16 cellular contexts compared by ENCODE assay signal in genomic region chr11:3710485-3711259, GRCh38. TPM values are rescaled to one million over a fixed set of nuclear protein-coding genes. Genes with fewer than 3 reads are reported as not detected.
DNase-seq lines count a peak whose midpoint lies in the region; ATAC-seq, FAIRE-seq and TF ChIP-seq lines count a peak whose summit lies in the region.
"Had no signal": no experiment of that assay in that cellular context is flagged by ENCODE, and none has a peak within 500 bp of the region (broad histone marks: within the 10 kb centered on the region; RNA-seq: fewer than 3 reads in every experiment).

No MANE protein-coding gene starts in this region.

- H4K20me1 ChIP-seq in IMR-90 (ENCODE audit: insufficient read depth, low read length) = 0 out of 2 replicates have a peak, but pooled peaks cover 3% of the 10 kb centered on the region
- no peaks in the 10 kb centered on the region for H4K20me1 ChIP-seq in GM12878 (ENCODE audit: control insufficient read depth, insufficient read depth)
- peaks cover 4% of the 10 kb centered on the region for H4K20me1 ChIP-seq in osteoblast (ENCODE audit: insufficient read depth, low read length)
- no peaks in the 10 kb centered on the region for H4K20me1 ChIP-seq in hepatocyte (ENCODE audit: insufficient read depth, poor library complexity, severe bottlenecking)

- H4K5ac ChIP-seq in IMR-90 (ENCODE audit: low read depth, low read length) = 0 out of 2 replicates have a peak overlapping the region, but pooled peaks have one; percentile 3

- BruUV-seq in IMR-90 (replicated peaks; lab: Mats Ljungman, UMichigan) (no TSS peak), GM12878 (replicated peaks; lab: Mats Ljungman, UMichigan) (TSS peak; percentile 14)

- ATAC-seq in IMR-90 (ENCODE audit: low read depth) (peak; percentile 61), GM12878 (no peak)
- ATAC-seq: CD8-positive, alpha-beta T cell had no signal

- H2BK20ac ChIP-seq in IMR-90 (ENCODE audit: low read depth, low read length) = no peak overlapping the region

- intact Hi-C loops in IMR-90 (cut with micrococcal nuclease) (no loop called here), GM12878 (cut with micrococcal nuclease; ENCODE audit: unreplicated experiment) (no loop called here), left ventricle myocardium inferior (cut with micrococcal nuclease) (no loop called here)

- no peak for FAIRE-seq in GM12878 (lab: Jason Lieb, UNC)
- FAIRE-seq: G401.6 had no signal

- no peak overlapping the region for H3K23ac ChIP-seq in IMR-90 (ENCODE audit: low read depth, low read length)

- TF ChIP-seq CTCF in IMR-90 (conservative IDR thresholded peaks at IDR 0.05; ENCODE audit: low read depth, low read length) (no peak), GM12878 (IDR thresholded peaks at IDR 0.05 in 2 of 3, conservative IDR thresholded peaks at IDR 0.05 in 1 of 3; ENCODE audit: control insufficient read depth in 2 of 3, extremely low read depth in 1 of 3, insufficient read depth in 1 of 3, low read depth in 3 of 3, low read length in 3 of 3) (no peak), osteoblast (IDR thresholded peaks at IDR 0.05; ENCODE audit: extremely low read depth, low read depth, low read length) (no peak), hepatocyte (IDR thresholded peaks at IDR 0.05; ENCODE audit: poor library complexity) (no peak), left ventricle myocardium inferior (IDR thresholded peaks at IDR 0.05; ENCODE audit: borderline replicate concordance) (no peak)

- H3K27me3 ChIP-seq in IMR-90 (ENCODE audit: control insufficient read depth, insufficient read depth, low read length) (no peaks in the 10 kb centered on the region), GM12878 (replicated peaks in 1 of 2; ENCODE audit: control insufficient read depth in 2 of 2, insufficient read depth in 2 of 2, low read length in 1 of 2) (no peaks in the 10 kb centered on the region), osteoblast (ENCODE audit: insufficient read depth, low read length) (no peaks in the 10 kb centered on the region), hepatocyte (no peaks in the 10 kb centered on the region), left ventricle myocardium inferior (ENCODE audit: low read depth) (no peaks in the 10 kb centered on the region)
- H3K27me3 ChIP-seq: vagina had no signal

- in situ Hi-C loops in IMR-90 (cut with MboI; ENCODE audit: low sequenced_read_pairs) (no loop called here), GM12878 (cut with MboI) (no loop called here)

- H3K4ac ChIP-seq in IMR-90 (ENCODE audit: low read depth, low read length) = no peak overlapping the region

- TF ChIP-seq POLR2A in IMR-90 (IDR thresholded peaks at IDR 0.05; ENCODE audit: low read depth, low read length) = no peak
- TF ChIP-seq POLR2A in GM12878 (IDR thresholded peaks at IDR 0.05; ENCODE audit: low read depth, low read length) = no peak

- CTCF ChIA-PET in IMR-90 (lab: Yijun Ruan, JAX) (interaction anchor here (1.0 kb wide), 1 partner anchor 14 kb away, joined by 3 read pairs; no protein-coding TSS in a partner anchor), GM12878 (lab: Yijun Ruan, JAX) (interaction anchor here (1.5 to 1.9 kb wide), 3 partner anchors 8 to 98 kb away, joined by 3 to 8 read pairs (median 5); partner anchors contain the start of gene PGAP2)

- H2BK5ac ChIP-seq in IMR-90 (ENCODE audit: low read depth, low read length, poor library complexity, severe bottlenecking) = peak overlapping the region; percentile 79

- DNase-seq in EL = peak; percentile 13
- peak; percentile 24 for DNase-seq in IMR-90
- no peak for DNase-seq in GM12878 (ENCODE audit: low read depth, low spot score)
- DNase-seq in osteoblast (ENCODE audit: insufficient read length, low spot score, missing footprints) = no peak
- no peak for DNase-seq in hepatocyte (ENCODE audit: low spot score)
- no peak for DNase-seq in DMS153 (lab: John Stamatoyannopoulos, UW)
- DNase-seq in left ventricle myocardium inferior = no peak
- DNase-seq: activated CD4-positive, alpha-beta T cell treated with anti-CD3 and anti-CD28 coated beads, Interleukin-2, amount 10 ng/mL, durations not matched to agents 7 days and 5 days; activated effector memory CD4-positive, alpha-beta T cell treated with anti-CD3 and anti-CD28 coated beads, Interleukin-2, amount 50 U/mL, for 16 hours; caudate nucleus; CD8-positive, alpha-beta T cell; KG1; NCI-H2029 treated with DMSO at 0.1 percent for 48 hours; retina had no signal

- H3K36me3 ChIP-seq in IMR-90 (ENCODE audit: control insufficient read depth, insufficient read depth, low read length) (peaks cover 28% of the 10 kb centered on the region), GM12878 (ENCODE audit: control insufficient read depth in 2 of 2, insufficient read depth in 2 of 2, low read length in 1 of 2) (peaks cover 3 to 35% of the 10 kb centered on the region in 2 experiments; a peak in 3 of 4 replicates), osteoblast (ENCODE audit: insufficient read depth, low read length) (peaks cover 52% of the 10 kb centered on the region), hepatocyte (replicated peaks; ENCODE audit: insufficient read depth, low read depth) (no peaks in the 10 kb centered on the region), left ventricle myocardium inferior (peaks cover 85% of the 10 kb centered on the region)

- no peak overlapping the region for H3K56ac ChIP-seq in IMR-90 (ENCODE audit: extremely low read depth, insufficient read depth, low read length)

- H3K18ac ChIP-seq in IMR-90 (ENCODE audit: low read depth, low read length) = peak overlapping the region; percentile 64

- peaks cover 32 to 36% of the 10 kb centered on the region in 2 experiments for H3K79me1 ChIP-seq in IMR-90 (ENCODE audit: low read depth in 1 of 2, low read length in 2 of 2)

- H2AFZ ChIP-seq in IMR-90 (replicated peaks; ENCODE audit: low read length, poor library complexity) (no peak overlapping the region), GM12878 (ENCODE audit: control insufficient read depth, low read depth, low read length) (no peak overlapping the region), osteoblast (ENCODE audit: low read length) (no peak overlapping the region), hepatocyte (no peak overlapping the region)

- H3K9me2 ChIP-seq in hepatocyte (replicated peaks; ENCODE audit: insufficient read depth) = no peaks in the 10 kb centered on the region

- no peak overlapping the region for H4K8ac ChIP-seq in IMR-90 (ENCODE audit: low read depth in 2 of 2, low read length in 2 of 2)

- POLR2A ChIA-PET in IMR-90 (lab: Charles Lee; ENCODE audit: unreplicated experiment) (interaction anchor here (0.6 kb wide), 1 partner anchor 249 kb away, joined by 4 read pairs; no protein-coding TSS in a partner anchor), GM12878 (lab: Charles Lee) (no interaction called here)

- no peak overlapping the region for H2AK5ac ChIP-seq in IMR-90 (ENCODE audit: low read depth, low read length)

- TF ChIP-seq RAD21 in IMR-90 (IDR thresholded peaks at IDR 0.05; ENCODE audit: low read length) (no peak), GM12878 (IDR thresholded peaks at IDR 0.05; ENCODE audit: insufficient read depth, low read depth, low read length) (no peak)

- H3K4me1 ChIP-seq in IMR-90 (ENCODE audit: control insufficient read depth, insufficient read depth, low read length) (peaks cover 3% of the 10 kb centered on the region), GM12878 (ENCODE audit: control insufficient read depth, insufficient read depth, low read length) (no peaks in the 10 kb centered on the region), osteoblast (ENCODE audit: insufficient read depth, low read length) (peaks cover 16% of the 10 kb centered on the region), hepatocyte (ENCODE audit: insufficient read depth) (peaks cover 7% of the 10 kb centered on the region), left ventricle myocardium inferior (no peaks in the 10 kb centered on the region)

- H4K91ac ChIP-seq in IMR-90 (ENCODE audit: insufficient read depth, low read depth, low read length) = no peak overlapping the region

- no peak for TF ChIP-seq EP300 in GM12878 (IDR thresholded peaks at IDR 0.05; ENCODE audit: borderline replicate concordance in 1 of 2, control insufficient read depth in 1 of 2, low read depth in 2 of 2, low read length in 2 of 2)

- no peak overlapping the region for H2BK15ac ChIP-seq in IMR-90 (ENCODE audit: low read depth, low read length)

- dilution Hi-C loops in IMR-90 (cut with HindIII; ENCODE audit: low sequenced_read_pairs, unreplicated experiment) = no loop called here

- SMC1A ChIA-PET in GM12878 (lab: Charles Lee; ENCODE audit: uncharacterized antibody, unreplicated experiment) = interaction anchor here (1.4 to 1.8 kb wide), 4 partner anchors 9 to 98 kb away, joined by 3 to 5 read pairs (median 4); no protein-coding TSS in a partner anchor

- no peaks in the 10 kb centered on the region; the same call in 1 of the 2 replicates for H3K9me1 ChIP-seq in IMR-90 (ENCODE audit: insufficient read depth, low read length)

- no peak overlapping the region for H3K14ac ChIP-seq in IMR-90 (replicated peaks; ENCODE audit: low read depth, low read length)

- no peak overlapping the region for H2AK9ac ChIP-seq in IMR-90 (replicated peaks; ENCODE audit: low read depth, low read length, poor library complexity)

- WGBS in IMR-90 (ENCODE audit: extremely low coverage in 2 of 2, insufficient read length in 1 of 2), 2 experiments = no CpG with 5 or more reads among the region's 4 CpGs
- 74% methylated on average over 4 of the region's 4 CpGs for WGBS in GM12878 (ENCODE audit: insufficient coverage, insufficient replicate concordance, low lambda C conversion rate, missing lambda C conversion rate)
- 91% methylated on average over 4 of the region's 4 CpGs for WGBS in hepatocyte (ENCODE audit: low lambda C conversion rate, missing lambda C conversion rate)

- no peak overlapping the region for H2BK120ac ChIP-seq in IMR-90 (ENCODE audit: low read depth, low read length)

- no peak overlapping the region for H3K9ac ChIP-seq in IMR-90 (ENCODE audit: low read depth, low read length)
- H3K9ac ChIP-seq in GM12878 (ENCODE audit: control insufficient read depth, insufficient read depth, low read length) = no peak overlapping the region

- H3K9me3 ChIP-seq in IMR-90 (ENCODE audit: control insufficient read depth, insufficient read depth, low read length) (no peaks in the 10 kb centered on the region), GM12878 (replicated peaks; ENCODE audit: control insufficient read depth, insufficient read depth, low read length) (no peaks in the 10 kb centered on the region), osteoblast (ENCODE audit: low read depth, low read length) (no peaks in the 10 kb centered on the region), hepatocyte (ENCODE audit: low read depth) (no peaks in the 10 kb centered on the region), left ventricle myocardium inferior (replicated peaks) (no peaks in the 10 kb centered on the region)
- H3K9me3 ChIP-seq: vagina had no signal

- no peak overlapping the region for H3K4me2 ChIP-seq in IMR-90 (ENCODE audit: low read depth, low read length)
- no peak overlapping the region for H3K4me2 ChIP-seq in GM12878 (ENCODE audit: control insufficient read depth, insufficient read depth)
- no peak overlapping the region for H3K4me2 ChIP-seq in osteoblast (ENCODE audit: insufficient read depth, low read length)
- H3K4me2 ChIP-seq in hepatocyte = no peak overlapping the region

- H3K79me2 ChIP-seq in GM12878 (ENCODE audit: control insufficient read depth, insufficient read depth, low read length) = no peaks in the 10 kb centered on the region
- peaks cover 16% of the 10 kb centered on the region for H3K79me2 ChIP-seq in osteoblast (ENCODE audit: insufficient read depth, low read length)
- peaks cover 11% of the 10 kb centered on the region for H3K79me2 ChIP-seq in hepatocyte

- H3K27ac ChIP-seq in IMR-90 (ENCODE audit: insufficient read depth, low read length) = peak overlapping the region; percentile 88; the same call in 1 of the 2 replicates
- H3K27ac ChIP-seq in GM12878 (ENCODE audit: control insufficient read depth, insufficient read depth) = no peak overlapping the region
- peak overlapping the region; percentile 42 for H3K27ac ChIP-seq in osteoblast (ENCODE audit: low read depth, low read length)
- H3K27ac ChIP-seq in hepatocyte = no peak overlapping the region
- H3K27ac ChIP-seq in left ventricle myocardium inferior (replicated peaks) = no peak overlapping the region
- H3K27ac ChIP-seq: vagina had no signal

- RAD21 ChIA-PET in GM12878 (lab: Charles Lee; ENCODE audit: unreplicated experiment) = no interaction called here

- no peak overlapping the region for H3K4me3 ChIP-seq in IMR-90 (ENCODE audit: insufficient read depth, low read depth, low read length)
- no peak overlapping the region for H3K4me3 ChIP-seq in GM12878
- H3K4me3 ChIP-seq in osteoblast (ENCODE audit: insufficient read depth, low read length) = no peak overlapping the region
- no peak overlapping the region for H3K4me3 ChIP-seq in hepatocyte
- H3K4me3 ChIP-seq in left ventricle myocardium inferior = no peak overlapping the region
- H3K4me3 ChIP-seq: vagina had no signal

RNA-seq across cellular contexts. Expression of gene CHRNA10, which starts 39.5 kb away (rescaled TPM):
- total RNA-seq in IMR-90 (2012; rRNA removed) = under 0.01 and 0.36 TPM in 2 replicates
- 0.79 and 1.2 TPM in 2 replicates for polyA plus RNA-seq in IMR-90 (2012; rRNA removed)
- polyA plus RNA-seq in IMR-90 (2012; cell fraction: cytosol; rRNA removed) = 0.41 and 0.69 TPM in 2 replicates
- 4.5 and 11.7 TPM in 2 replicates for polyA plus RNA-seq in IMR-90 (2012; cell fraction: nucleus; rRNA removed; ENCODE audit: low replicate concordance)
- total RNA-seq in GM12878 (2013; cell fraction: nucleolus; rRNA removed) = 1.8 and 3.0 TPM in 2 replicates
- total RNA-seq in GM12878 (2014; rRNA removed) = 1.0 and 1.5 TPM in 2 replicates
- 0.85 and 1.2 TPM in 2 replicates for total RNA-seq in GM12878 (2014; rRNA removed; fragmentation: Illumina TruSeq; extraction: Trizol)
- 0.93 and 1.5 TPM in 2 replicates for total RNA-seq in GM12878 (2021)
- 0.38 TPM for polyA plus RNA-seq in GM12878 (2011; ENCODE audit: low read depth)
- polyA plus RNA-seq in GM12878 (2011; rRNA removed) = 0.24 and 0.39 TPM in 2 replicates
- polyA plus RNA-seq in GM12878 (2011; cell fraction: cytosol; rRNA removed) = 0.37 and 0.75 TPM in 2 replicates
- polyA plus RNA-seq in GM12878 (2011; cell fraction: nucleus; rRNA removed) = 2.4 and 2.8 TPM in 2 replicates
- polyA plus RNA-seq in GM12878 (2012) = 0.35 and 0.38 TPM in 2 replicates
- 0.33 and 0.73 TPM in 2 replicates for polyA plus RNA-seq in GM12878 (2014; fragmentation: Illumina TruSeq; extraction: Trizol)
- polyA plus RNA-seq in GM12878 (2014; fragmentation: Nextera tagmentation; extraction: Ambion mirVana) = under 1 TPM; 0.14 to 0.31 TPM
- polyA plus RNA-seq in GM12878 (2014; rRNA removed) = 0.68 and 1.4 TPM in 2 replicates
- polyA plus RNA-seq in GM12878 (2016; fragmentation: Nextera tagmentation; extraction: Ambion mirVana) = under 1 TPM; 0.32 to 0.45 TPM
- 1.6 and 2.1 TPM in 2 replicates for polyA minus RNA-seq in GM12878 (2011; rRNA and poly(A)+ RNA removed)
- not detected in 2 replicates for polyA minus RNA-seq in GM12878 (2011; cell fraction: cytosol; rRNA and poly(A)+ RNA removed)
- polyA minus RNA-seq in GM12878 (2011; cell fraction: nucleus; rRNA and poly(A)+ RNA removed) = 1.8 and 6.2 TPM in 2 replicates
- 0.29 and 0.72 TPM in 2 replicates for total RNA-seq in osteoblast
- 0.64 TPM in 1 of 2 replicates, not detected in the other for total RNA-seq in hepatocyte
- 0.53 and 1.6 TPM in 2 replicates for polyA plus RNA-seq in hepatocyte
- total RNA-seq in left ventricle myocardium inferior = 1.0 TPM
- total RNA-seq: vagina had no signal

Comparison
In these comparisons a context has a peak if more than half of its experiments do, and no peak if none do; other contexts are left out.
1. DNase-seq: peak in EL (single experiment) and IMR-90 (single experiment); none in GM12878 (single experiment), osteoblast (single experiment), hepatocyte (single experiment), DMS153 (single experiment) and left ventricle myocardium inferior (single experiment).
2. H3K27ac ChIP-seq: peak in IMR-90 (single experiment) and osteoblast (single experiment); none in GM12878 (single experiment), hepatocyte (single experiment) and left ventricle myocardium inferior (single experiment).